2 cellular contexts compared by ENCODE assay signal in the genomic region with DNA sequence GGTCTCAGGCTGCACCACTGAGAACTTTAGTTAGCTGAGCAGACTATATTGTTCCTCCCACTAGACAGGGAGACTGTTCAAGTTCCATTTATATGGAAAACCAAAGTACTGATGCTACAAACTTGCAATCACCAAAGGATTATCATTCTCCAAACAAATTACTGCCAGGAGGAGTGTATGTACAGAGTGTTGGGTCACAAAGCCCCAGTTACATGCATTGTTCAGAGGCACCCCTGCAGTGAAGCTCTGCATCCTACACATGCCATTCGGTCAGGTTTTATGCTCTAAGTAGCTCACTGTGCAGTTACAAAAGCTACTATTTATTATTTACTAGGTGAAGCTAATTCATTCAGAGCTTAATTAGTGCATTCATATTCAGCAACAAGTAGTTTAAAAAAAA.
TF ChIP-seq lines count a peak whose summit lies in the region.

No MANE protein-coding gene starts in this region.

TF ChIP-seq in GM23338, 12 proteins besides CTCF, POLR2A, EP300 and RAD21 (continued from another document):
- TF ChIP-seq REST (IDR thresholded peaks at IDR 0.05; ENCODE audit: unreplicated experiment) (no peak), NANOG (IDR thresholded peaks at IDR 0.05; ENCODE audit: borderline replicate concordance) (no peak), CREB1 (CRISPR knock-in tag; IDR thresholded peaks at IDR 0.05; ENCODE audit: low read depth) (no peak), POLR2AphosphoS5 (IDR thresholded peaks at IDR 0.05; ENCODE audit: low read depth) (no peak)
- TF ChIP-seq, protein P1, sequence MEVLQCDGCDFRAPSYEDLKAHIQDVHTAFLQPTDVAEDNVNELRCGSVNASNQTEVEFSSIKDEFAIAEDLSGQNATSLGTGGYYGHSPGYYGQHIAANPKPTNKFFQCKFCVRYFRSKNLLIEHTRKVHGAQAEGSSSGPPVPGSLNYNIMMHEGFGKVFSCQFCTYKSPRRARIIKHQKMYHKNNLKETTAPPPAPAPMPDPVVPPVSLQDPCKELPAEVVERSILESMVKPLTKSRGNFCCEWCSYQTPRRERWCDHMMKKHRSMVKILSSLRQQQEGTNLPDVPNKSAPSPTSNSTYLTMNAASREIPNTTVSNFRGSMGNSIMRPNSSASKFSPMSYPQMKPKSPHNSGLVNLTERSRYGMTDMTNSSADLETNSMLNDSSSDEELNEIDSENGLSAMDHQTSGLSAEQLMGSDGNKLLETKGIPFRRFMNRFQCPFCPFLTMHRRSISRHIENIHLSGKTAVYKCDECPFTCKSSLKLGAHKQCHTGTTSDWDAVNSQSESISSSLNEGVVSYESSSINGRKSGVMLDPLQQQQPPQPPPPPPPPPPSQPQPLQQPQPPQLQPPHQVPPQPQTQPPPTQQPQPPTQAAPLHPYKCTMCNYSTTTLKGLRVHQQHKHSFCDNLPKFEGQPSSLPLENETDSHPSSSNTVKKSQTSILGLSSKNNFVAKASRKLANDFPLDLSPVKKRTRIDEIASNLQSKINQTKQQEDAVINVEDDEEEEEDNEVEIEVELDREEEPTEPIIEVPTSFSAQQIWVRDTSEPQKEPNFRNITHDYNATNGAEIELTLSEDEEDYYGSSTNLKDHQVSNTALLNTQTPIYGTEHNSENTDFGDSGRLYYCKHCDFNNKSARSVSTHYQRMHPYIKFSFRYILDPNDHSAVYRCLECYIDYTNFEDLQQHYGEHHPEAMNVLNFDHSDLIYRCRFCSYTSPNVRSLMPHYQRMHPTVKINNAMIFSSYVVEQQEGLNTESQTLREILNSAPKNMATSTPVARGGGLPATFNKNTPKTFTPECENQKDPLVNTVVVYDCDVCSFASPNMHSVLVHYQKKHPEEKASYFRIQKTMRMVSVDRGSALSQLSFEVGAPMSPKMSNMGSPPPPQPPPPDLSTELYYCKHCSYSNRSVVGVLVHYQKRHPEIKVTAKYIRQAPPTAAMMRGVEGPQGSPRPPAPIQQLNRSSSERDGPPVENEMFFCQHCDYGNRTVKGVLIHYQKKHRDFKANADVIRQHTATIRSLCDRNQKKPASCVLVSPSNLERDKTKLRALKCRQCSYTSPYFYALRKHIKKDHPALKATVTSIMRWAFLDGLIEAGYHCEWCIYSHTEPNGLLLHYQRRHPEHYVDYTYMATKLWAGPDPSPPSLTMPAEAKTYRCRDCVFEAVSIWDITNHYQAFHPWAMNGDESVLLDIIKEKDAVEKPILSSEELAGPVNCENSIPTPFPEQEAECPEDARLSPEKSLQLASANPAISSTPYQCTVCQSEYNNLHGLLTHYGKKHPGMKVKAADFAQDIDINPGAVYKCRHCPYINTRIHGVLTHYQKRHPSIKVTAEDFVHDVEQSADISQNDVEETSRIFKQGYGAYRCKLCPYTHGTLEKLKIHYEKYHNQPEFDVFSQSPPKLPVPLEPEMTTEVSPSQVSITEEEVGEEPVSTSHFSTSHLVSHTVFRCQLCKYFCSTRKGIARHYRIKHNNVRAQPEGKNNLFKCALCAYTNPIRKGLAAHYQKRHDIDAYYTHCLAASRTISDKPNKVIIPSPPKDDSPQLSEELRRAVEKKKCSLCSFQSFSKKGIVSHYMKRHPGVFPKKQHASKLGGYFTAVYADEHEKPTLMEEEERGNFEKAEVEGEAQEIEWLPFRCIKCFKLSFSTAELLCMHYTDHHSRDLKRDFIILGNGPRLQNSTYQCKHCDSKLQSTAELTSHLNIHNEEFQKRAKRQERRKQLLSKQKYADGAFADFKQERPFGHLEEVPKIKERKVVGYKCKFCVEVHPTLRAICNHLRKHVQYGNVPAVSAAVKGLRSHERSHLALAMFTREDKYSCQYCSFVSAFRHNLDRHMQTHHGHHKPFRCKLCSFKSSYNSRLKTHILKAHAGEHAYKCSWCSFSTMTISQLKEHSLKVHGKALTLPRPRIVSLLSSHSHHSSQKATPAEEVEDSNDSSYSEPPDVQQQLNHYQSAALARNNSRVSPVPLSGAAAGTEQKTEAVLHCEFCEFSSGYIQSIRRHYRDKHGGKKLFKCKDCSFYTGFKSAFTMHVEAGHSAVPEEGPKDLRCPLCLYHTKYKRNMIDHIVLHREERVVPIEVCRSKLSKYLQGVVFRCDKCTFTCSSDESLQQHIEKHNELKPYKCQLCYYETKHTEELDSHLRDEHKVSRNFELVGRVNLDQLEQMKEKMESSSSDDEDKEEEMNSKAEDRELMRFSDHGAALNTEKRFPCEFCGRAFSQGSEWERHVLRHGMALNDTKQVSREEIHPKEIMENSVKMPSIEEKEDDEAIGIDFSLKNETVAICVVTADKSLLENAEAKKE (CRISPR knock-in tag; IDR thresholded peaks at IDR 0.05) = no peak

TF ChIP-seq in Ishikawa, 13 proteins besides CTCF, POLR2A, EP300 and RAD21 (continued from another document):
- TF ChIP-seq REST (IDR thresholded peaks at IDR 0.05; ENCODE audit: low read depth) (no peak), YY1 (IDR thresholded peaks at IDR 0.05; ENCODE audit: low read depth) (no peak), NFIC (IDR thresholded peaks at IDR 0.05) (peak; percentile 51; the same call in 1 of the 2 replicates), FOXM1 (IDR thresholded peaks at IDR 0.05; ENCODE audit: borderline replicate concordance, low read depth) (peak; percentile 58; the same call in 1 of the 2 replicates), MAX (IDR thresholded peaks at IDR 0.05) (no peak), EGR1 (IDR thresholded peaks at IDR 0.05) (no peak)
